In genomic region chr18:23144628-23145027, GRCh38 we compare ENCODE assay signal across 1 cellular context.
TF ChIP-seq lines count a peak whose summit lies in the region.

No MANE protein-coding gene starts in this region.

TF ChIP-seq in HEK293, 187 proteins besides CTCF, POLR2A, EP300 and RAD21:
- TF ChIP-seq ZNF132 (tag by site-specific recombination; IDR thresholded peaks at IDR 0.05; ENCODE audit: borderline replicate concordance) (no peak), ZNF544 (tag by site-specific recombination; IDR thresholded peaks at IDR 0.05) (no peak), ZBTB21 (tag by site-specific recombination; IDR thresholded peaks at IDR 0.05) (no peak), ZNF112 (tag by site-specific recombination; IDR thresholded peaks at IDR 0.05) (peak; percentile 96), ZNF660 (tag by site-specific recombination; IDR thresholded peaks at IDR 0.05) (no peak), ZNF677 (tag by site-specific recombination; IDR thresholded peaks at IDR 0.05) (no peak)
- TF ChIP-seq, protein P1, sequence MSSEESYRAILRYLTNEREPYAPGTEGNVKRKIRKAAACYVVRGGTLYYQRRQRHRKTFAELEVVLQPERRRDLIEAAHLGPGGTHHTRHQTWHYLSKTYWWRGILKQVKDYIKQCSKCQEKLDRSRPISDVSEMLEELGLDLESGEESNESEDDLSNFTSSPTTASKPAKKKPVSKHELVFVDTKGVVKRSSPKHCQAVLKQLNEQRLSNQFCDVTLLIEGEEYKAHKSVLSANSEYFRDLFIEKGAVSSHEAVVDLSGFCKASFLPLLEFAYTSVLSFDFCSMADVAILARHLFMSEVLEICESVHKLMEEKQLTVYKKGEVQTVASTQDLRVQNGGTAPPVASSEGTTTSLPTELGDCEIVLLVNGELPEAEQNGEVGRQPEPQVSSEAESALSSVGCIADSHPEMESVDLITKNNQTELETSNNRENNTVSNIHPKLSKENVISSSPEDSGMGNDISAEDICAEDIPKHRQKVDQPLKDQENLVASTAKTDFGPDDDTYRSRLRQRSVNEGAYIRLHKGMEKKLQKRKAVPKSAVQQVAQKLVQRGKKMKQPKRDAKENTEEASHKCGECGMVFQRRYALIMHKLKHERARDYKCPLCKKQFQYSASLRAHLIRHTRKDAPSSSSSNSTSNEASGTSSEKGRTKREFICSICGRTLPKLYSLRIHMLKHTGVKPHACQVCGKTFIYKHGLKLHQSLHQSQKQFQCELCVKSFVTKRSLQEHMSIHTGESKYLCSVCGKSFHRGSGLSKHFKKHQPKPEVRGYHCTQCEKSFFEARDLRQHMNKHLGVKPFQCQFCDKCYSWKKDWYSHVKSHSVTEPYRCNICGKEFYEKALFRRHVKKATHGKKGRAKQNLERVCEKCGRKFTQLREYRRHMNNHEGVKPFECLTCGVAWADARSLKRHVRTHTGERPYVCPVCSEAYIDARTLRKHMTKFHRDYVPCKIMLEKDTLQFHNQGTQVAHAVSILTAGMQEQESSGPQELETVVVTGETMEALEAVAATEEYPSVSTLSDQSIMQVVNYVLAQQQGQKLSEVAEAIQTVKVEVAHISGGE (tag by site-specific recombination; conservative IDR thresholded peaks at IDR 0.05; ENCODE audit: low read depth) = no peak
- TF ChIP-seq, protein P2, sequence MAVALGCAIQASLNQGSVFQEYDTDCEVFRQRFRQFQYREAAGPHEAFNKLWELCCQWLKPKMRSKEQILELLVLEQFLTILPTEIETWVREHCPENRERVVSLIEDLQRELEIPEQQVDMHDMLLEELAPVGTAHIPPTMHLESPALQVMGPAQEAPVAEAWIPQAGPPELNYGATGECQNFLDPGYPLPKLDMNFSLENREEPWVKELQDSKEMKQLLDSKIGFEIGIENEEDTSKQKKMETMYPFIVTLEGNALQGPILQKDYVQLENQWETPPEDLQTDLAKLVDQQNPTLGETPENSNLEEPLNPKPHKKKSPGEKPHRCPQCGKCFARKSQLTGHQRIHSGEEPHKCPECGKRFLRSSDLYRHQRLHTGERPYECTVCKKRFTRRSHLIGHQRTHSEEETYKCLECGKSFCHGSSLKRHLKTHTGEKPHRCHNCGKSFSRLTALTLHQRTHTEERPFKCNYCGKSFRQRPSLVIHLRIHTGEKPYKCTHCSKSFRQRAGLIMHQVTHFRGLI (tag by site-specific recombination; IDR thresholded peaks at IDR 0.05) = no peak
